22 cellular contexts compared by ENCODE assay signal in the genomic region with DNA sequence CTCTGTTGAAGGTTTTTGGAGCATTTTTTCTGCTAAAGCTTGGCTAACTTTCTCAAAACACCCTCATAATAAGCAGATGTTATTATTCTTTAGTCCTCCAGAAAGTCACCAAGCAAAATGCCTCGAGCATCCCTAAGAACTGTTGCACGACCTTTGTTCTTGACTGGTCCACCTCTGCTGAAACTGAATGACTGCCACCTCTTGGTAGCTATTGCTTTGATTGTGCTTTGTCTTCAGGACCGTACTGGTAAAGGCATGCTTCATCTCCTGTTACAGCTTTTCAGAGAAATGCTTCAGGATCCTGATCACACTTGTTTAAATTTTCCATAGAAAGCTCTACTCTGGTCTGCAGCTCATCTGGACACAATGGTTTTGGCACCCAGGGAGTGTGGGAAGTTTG.
DNase-seq lines count a peak whose midpoint lies in the region; ATAC-seq, FAIRE-seq and TF ChIP-seq lines count a peak whose summit lies in the region.
"Had no signal": no experiment of that assay in that cellular context is flagged by ENCODE, and none has a peak within 500 bp of the region (broad histone marks: within the 10 kb centered on the region; RNA-seq: fewer than 3 reads in every experiment).

No MANE protein-coding gene starts in this region.

- H4K91ac ChIP-seq in mesenchymal stem cell (ENCODE audit: low read length) = no peak overlapping the region

- CTCF ChIA-PET in WTC11 (lab: Charles Lee) (interaction anchor here (1.0 to 1.4 kb wide), 2 partner anchors 15 to 32 kb away, joined by 3 to 4 read pairs; no protein-coding TSS in a partner anchor), HepG2 (lab: Yijun Ruan, JAX; ENCODE audit: low intra/inter-chr PET ratio, low total read pairs) (no interaction called here)

- no peak overlapping the region for H3K23ac ChIP-seq in mesenchymal stem cell (ENCODE audit: low read length in 2 of 2)

- peak; percentile 20; the same call in 1 of the 2 replicates for TF ChIP-seq CTCF in BE2C (IDR thresholded peaks at IDR 0.05; ENCODE audit: low read depth, low read length)
- TF ChIP-seq CTCF in WTC11 (IDR thresholded peaks at IDR 0.05) = no peak
- peak; percentile 41 for TF ChIP-seq CTCF in HepG2 (CRISPR knock-in tag; IDR thresholded peaks at IDR 0.05)

- H3K79me1 ChIP-seq in mesenchymal stem cell (replicated peaks; ENCODE audit: low read length, poor library complexity, severe bottlenecking) = no peaks in the 10 kb centered on the region

- H4K8ac ChIP-seq in mesenchymal stem cell (ENCODE audit: low read length) = no peak overlapping the region

- TF ChIP-seq POLR2A in HepG2 (IDR thresholded peaks at IDR 0.05; ENCODE audit: insufficient read depth in 1 of 2, low read depth in 2 of 2, low read length in 2 of 2) (no peak), H54 (IDR thresholded peaks at IDR 0.05; ENCODE audit: low read depth, low read length) (no peak)

- no peak for TF ChIP-seq RAD21 in HepG2 (CRISPR knock-in tag; IDR thresholded peaks at IDR 0.05)

- H3K9ac ChIP-seq in Karpas-422 (ENCODE audit: low read length) (no peak overlapping the region), HepG2 (ENCODE audit: insufficient read depth, low read depth, low read length) (no peak overlapping the region), mesenchymal stem cell (ENCODE audit: low read length) (no peak overlapping the region)

- H4K20me1 ChIP-seq in Karpas-422 (ENCODE audit: insufficient read depth, low read depth, low read length) = no peaks in the 10 kb centered on the region
- H4K20me1 ChIP-seq in HepG2 (ENCODE audit: insufficient read depth, low read length) = no peaks in the 10 kb centered on the region

- H2AFZ ChIP-seq in Karpas-422 (ENCODE audit: low read length) (no peak overlapping the region), HepG2 (ENCODE audit: low read length) (no peak overlapping the region), mesenchymal stem cell (ENCODE audit: low read depth, low read length) (no peak overlapping the region)

- no peak for DNase-seq in BE2C
- DNase-seq in Karpas-422 = peak; percentile 12
- DNase-seq in WTC11 (ENCODE audit: low spot score) = no peak
- peak; percentile 5 for DNase-seq in HepG2 (ENCODE audit: low spot score)
- no peak for DNase-seq in H54 (ENCODE audit: insufficient read length, low spot score)
- DNase-seq in mesenchymal stem cell = no peak
- no peak for DNase-seq in NOMO-1 treated with DMSO at 0.1 percent for 48 hours (lab: John Stamatoyannopoulos, UW; ENCODE audit: unreplicated experiment)
- DNase-seq: C1 segment of cervical spinal cord; CD8-positive, alpha-beta T cell; HFFc6; MM.1S; NCI-H1105; NCI-H1694; NCI-H2081 treated with DMSO at 0.1 percent for 48 hours; NCI-H748 treated with DMSO at 0.1 percent for 48 hours; Peyer's patch had no signal

- H3K9me3 ChIP-seq in BE2C (no peaks in the 10 kb centered on the region), Karpas-422 (ENCODE audit: low read length) (no peaks in the 10 kb centered on the region), HepG2 (ENCODE audit: low read length) (no peaks in the 10 kb centered on the region), mesenchymal stem cell (ENCODE audit: control insufficient read depth, low read length) (no peaks in the 10 kb centered on the region)
- H3K9me3 ChIP-seq: Peyer's patch, SJSA1 had no signal

- H2BK5ac ChIP-seq in mesenchymal stem cell (ENCODE audit: low read depth, low read length, poor library complexity, severe bottlenecking) = no peak overlapping the region

- no peak overlapping the region for H2BK15ac ChIP-seq in mesenchymal stem cell (ENCODE audit: low read depth, poor library complexity, severe bottlenecking)

- TF ChIP-seq EP300 in HepG2 (IDR thresholded peaks at IDR 0.05; ENCODE audit: low read depth in 2 of 2, low read length in 2 of 2) (no peak), HepG2 (CRISPR knock-in tag; IDR thresholded peaks at IDR 0.05; ENCODE audit: borderline replicate concordance) (no peak)

- no peak overlapping the region for H2BK120ac ChIP-seq in mesenchymal stem cell (ENCODE audit: low read depth, low read length)

- H2AK5ac ChIP-seq in mesenchymal stem cell (ENCODE audit: low read length, severe bottlenecking) = no peak overlapping the region

- H3K4me2 ChIP-seq in Karpas-422 (ENCODE audit: low read depth, low read length, poor library complexity, severe bottlenecking) = no peak overlapping the region
- H3K4me2 ChIP-seq in HepG2 (ENCODE audit: low read depth, low read length) = no peak overlapping the region
- H3K4me2 ChIP-seq in mesenchymal stem cell (ENCODE audit: low read length, poor library complexity, severe bottlenecking) = no peak overlapping the region

- no peak overlapping the region for H3K4ac ChIP-seq in mesenchymal stem cell (ENCODE audit: low read depth in 1 of 2, low read length in 2 of 2)

- no peak overlapping the region for H3K18ac ChIP-seq in mesenchymal stem cell (ENCODE audit: low read depth in 1 of 2, low read length in 2 of 2)

- 70% methylated on average over 3 of the region's 3 CpGs for WGBS in HepG2 (ENCODE audit: low lambda C conversion rate)
- WGBS in mesenchymal stem cell = 83% methylated on average over 3 of the region's 3 CpGs

- ATAC-seq in WTC11 = peak; percentile 65
- ATAC-seq in HepG2 = no peak; the same call in 2 of the 3 replicates
- ATAC-seq in GM21723 (IDR thresholded peaks at IDR 0.05; ENCODE audit: unreplicated experiment) = no peak
- ATAC-seq: CD8-positive, alpha-beta T cell; K562 had no signal

- H3K79me2 ChIP-seq in Karpas-422 (ENCODE audit: low read length) (no peaks in the 10 kb centered on the region), HepG2 (ENCODE audit: insufficient read depth, low read length) (no peaks in the 10 kb centered on the region)

- peaks cover 6% of the 10 kb centered on the region; the same call in 1 of the 2 replicates for H3K36me3 Mint-ChIP-seq in WTC11
- H3K36me3 Mint-ChIP-seq: CD8-positive, alpha-beta T cell had no signal

- peaks cover 3% of the 10 kb centered on the region; the same call in 1 of the 2 replicates for H3K27me3 Mint-ChIP-seq in WTC11 (ENCODE audit: low read depth)

- no peak overlapping the region for H2BK12ac ChIP-seq in mesenchymal stem cell (ENCODE audit: low read length in 2 of 2)

- H3K27ac Mint-ChIP-seq in WTC11 = no peak overlapping the region
- H3K27ac Mint-ChIP-seq: CD8-positive, alpha-beta T cell; HFFc6; T-helper 1 cell treated with Interleukin-12 subunit alpha and Interleukin-12 subunit beta and Interleukin-4 antibody, amounts not matched to agents 30 μg/mL and 1 μg/mL, for 36 hours had no signal

- H3K4me1 ChIP-seq in BE2C = no peaks in the 10 kb centered on the region
- no peaks in the 10 kb centered on the region for H3K4me1 ChIP-seq in Karpas-422 (ENCODE audit: low read length)
- no peaks in the 10 kb centered on the region for H3K4me1 ChIP-seq in HepG2 (ENCODE audit: insufficient read depth, low read length)
- H3K4me1 ChIP-seq in mesenchymal stem cell (ENCODE audit: control insufficient read depth, insufficient read depth, low read depth, low read length) = no peaks in the 10 kb centered on the region
- H3K4me1 ChIP-seq: Peyer's patch, SJSA1 had no signal

- no peaks in the 10 kb centered on the region for H3K36me3 ChIP-seq in BE2C
- no peaks in the 10 kb centered on the region for H3K36me3 ChIP-seq in Karpas-422 (ENCODE audit: insufficient read depth, low read length)
- H3K36me3 ChIP-seq in HepG2 (replicated peaks in 1 of 2; ENCODE audit: control insufficient read depth in 1 of 2, insufficient read depth in 2 of 2, low read length in 2 of 2) = no peaks in the 10 kb centered on the region
- no peaks in the 10 kb centered on the region for H3K36me3 ChIP-seq in mesenchymal stem cell (ENCODE audit: control insufficient read depth in 1 of 2, insufficient read depth in 2 of 2, low read depth in 1 of 2, low read length in 2 of 2)
- H3K36me3 ChIP-seq: Peyer's patch, SJSA1 had no signal

- H3K14ac ChIP-seq in mesenchymal stem cell (ENCODE audit: low read length in 2 of 2) = no peak overlapping the region

- H3K4me3 ChIP-seq in BE2C (ENCODE audit: low read depth, low read length) (no peak overlapping the region), Karpas-422 (ENCODE audit: low read length) (no peak overlapping the region), HepG2 (replicated peaks in 1 of 3; ENCODE audit: insufficient read depth in 1 of 3, low read depth in 2 of 3, low read length in 3 of 3) (no peak overlapping the region), mesenchymal stem cell (ENCODE audit: insufficient read depth in 1 of 2, low read depth in 1 of 2, low read length in 2 of 2) (no peak overlapping the region)
- H3K4me3 ChIP-seq: K562, Peyer's patch, SJSA1 had no signal

- intact Hi-C loops in HepG2 (cut with micrococcal nuclease; ENCODE audit: unreplicated experiment) = no loop called here

- H3K27ac ChIP-seq in Karpas-422 (ENCODE audit: low read length) (no peak overlapping the region), HepG2 (ENCODE audit: extremely low read length, insufficient read depth, low read length) (no peak overlapping the region), mesenchymal stem cell (ENCODE audit: low read length, poor library complexity, severe bottlenecking) (no peak overlapping the region)
- H3K27ac ChIP-seq: Peyer's patch, SJSA1 had no signal

- POLR2A ChIA-PET in WTC11 (lab: Charles Lee) (no interaction called here), HepG2 (lab: Yijun Ruan, JAX) (no interaction called here)

- no peaks in the 10 kb centered on the region for H3K9me2 ChIP-seq in Karpas-422 (replicated peaks; ENCODE audit: insufficient read depth, low read length)

- H3K27me3 ChIP-seq in BE2C (no peaks in the 10 kb centered on the region), Karpas-422 (ENCODE audit: low read length) (no peaks in the 10 kb centered on the region), HepG2 (ENCODE audit: control insufficient read depth in 1 of 2, insufficient read depth in 2 of 2, low read length in 2 of 2) (no peaks in the 10 kb centered on the region), mesenchymal stem cell (ENCODE audit: control insufficient read depth in 1 of 2, insufficient read depth in 1 of 2, low read length in 2 of 2) (no peaks in the 10 kb centered on the region)
- H3K27me3 ChIP-seq: Peyer's patch, SJSA1 had no signal

- peaks cover 10% of the 10 kb centered on the region for H3K4me1 Mint-ChIP-seq in WTC11

- FAIRE-seq in HepG2 (lab: Jason Lieb, UNC) = peak; percentile 44
- no peak for FAIRE-seq in H54 (lab: Jason Lieb, UNC)
- FAIRE-seq: G401.6, GM12892, K562 had no signal

- H3K9me3 Mint-ChIP-seq in WTC11 = peaks cover 13% of the 10 kb centered on the region
- H3K9me3 Mint-ChIP-seq: CD8-positive, alpha-beta T cell; HFFc6 had no signal

- BruUV-seq in HepG2 (replicated peaks; lab: Mats Ljungman, UMichigan) = no TSS peak

- in situ Hi-C loops in HepG2 (cut with HindIII; ENCODE audit: extremely low pct_ligation_motif_present, low pct_unique_long_range_greater_than_20kb) = no loop called here

- H3K4me3 Mint-ChIP-seq in WTC11 = no peak overlapping the region
- H3K4me3 Mint-ChIP-seq: CD8-positive, alpha-beta T cell; HFFc6; T-helper 1 cell treated with Interleukin-12 subunit alpha and Interleukin-12 subunit beta and Interleukin-4 antibody, amounts not matched to agents 30 μg/mL and 1 μg/mL, for 36 hours had no signal

TF ChIP-seq in WTC11, 78 proteins besides CTCF, POLR2A, EP300 and RAD21:
- no peak for TF ChIP-seq ZNF416 (CRISPR knock-in tag; IDR thresholded peaks at IDR 0.05)

TF ChIP-seq in HepG2, 621 proteins besides CTCF, POLR2A, EP300 and RAD21 (continues in another document):
- TF ChIP-seq STAG1 (CRISPR knock-in tag; IDR thresholded peaks at IDR 0.05) = peak; percentile 43

Comparison
In these comparisons a context has a peak if more than half of its experiments do, and no peak if none do; other contexts are left out.
1. DNase-seq: peak in Karpas-422 (single experiment) and HepG2 (single experiment); none in BE2C (single experiment), WTC11 (single experiment), H54 (single experiment), mesenchymal stem cell (single experiment) and NOMO-1 treated with DMSO at 0.1 percent for 48 hours (single experiment).